ENCODE assay signal across 9 cellular contexts in genomic region chr2:45205480-45205879, GRCh38.
"Had no signal": no experiment of that assay in that cellular context is flagged by ENCODE, and none has a peak within 500 bp of the region (broad histone marks: within the 10 kb centered on the region; RNA-seq: fewer than 3 reads in every experiment).

No MANE protein-coding gene starts in this region.

- H2AFZ ChIP-seq: GM23248, GM23338 had no signal

- H3K4me1 Mint-ChIP-seq: GM23338, H9 had no signal

- H3K36me3 ChIP-seq: HAP-1 had no signal

- H3K4me3 Mint-ChIP-seq: GM23338, H9, HFFc6 had no signal

- H3K4me3 ChIP-seq: GM23248, GM23338, HAP-1 had no signal

- ATAC-seq: GM23338, HCT116 had no signal

- DNase-seq: GM23248, GOT3, H7, H9, HCEC 1CT, HFFc6 had no signal

- H3K27ac ChIP-seq: GM23248 had no signal

- H3K4me2 ChIP-seq: GM23338 had no signal

- H3K4me1 ChIP-seq: HAP-1 had no signal

- H3K9ac ChIP-seq: GM23248 had no signal

- H3K9me3 Mint-ChIP-seq: GM23338, HFFc6 had no signal

- H3K9me3 ChIP-seq: HAP-1 had no signal
